In the genomic region with DNA sequence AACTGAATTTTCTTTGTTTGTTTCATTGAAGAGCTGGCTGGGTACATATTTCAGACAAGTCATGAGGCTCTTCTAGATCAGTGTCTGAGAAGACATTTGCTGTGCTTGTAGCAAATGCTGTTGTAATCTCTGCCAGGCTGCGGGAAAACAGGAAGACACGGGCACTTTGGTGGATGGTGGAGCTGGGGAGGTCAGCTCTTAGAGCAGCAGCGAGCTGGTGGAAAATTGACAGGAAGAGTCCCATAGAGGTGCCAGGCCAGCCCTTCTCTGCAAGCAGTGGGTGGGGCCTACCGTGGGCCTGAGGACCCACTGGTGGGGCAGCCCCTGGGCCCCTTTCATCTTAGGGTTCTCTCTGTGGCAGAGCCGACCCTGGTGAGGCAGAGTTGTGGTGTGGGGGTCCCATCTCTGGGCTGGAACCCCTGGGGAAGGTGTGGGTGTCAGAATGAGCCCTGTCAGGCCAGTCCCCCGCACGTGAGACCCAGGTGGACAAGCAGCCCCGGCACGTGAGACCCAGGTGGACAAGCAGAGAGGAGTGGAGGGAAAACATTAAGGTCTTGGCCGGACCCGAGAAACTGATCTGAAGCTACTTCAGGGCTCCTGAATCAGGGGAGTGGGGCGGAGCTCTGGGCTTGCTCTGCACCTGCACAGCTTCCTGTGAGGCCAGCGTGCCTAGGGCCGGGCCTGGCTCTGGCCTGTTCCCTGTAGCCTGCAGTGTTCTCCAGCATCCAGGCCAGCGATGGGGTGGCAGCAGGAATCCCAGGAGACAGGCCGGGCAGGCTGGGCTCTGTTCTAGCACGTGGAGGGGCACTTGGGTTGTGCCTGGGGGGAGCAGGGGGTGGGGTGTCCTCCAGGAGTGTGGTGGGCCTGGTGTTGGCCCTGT, we compare ENCODE assay signal across 16 cellular contexts.
DNase-seq lines count a peak whose midpoint lies in the region; ATAC-seq, FAIRE-seq and TF ChIP-seq lines count a peak whose summit lies in the region.
"Had no signal": no experiment of that assay in that cellular context is flagged by ENCODE, and none has a peak within 500 bp of the region (broad histone marks: within the 10 kb centered on the region; RNA-seq: fewer than 3 reads in every experiment).

No MANE protein-coding gene starts in this region.

- H3K36me3 ChIP-seq in KOPT-K1 (ENCODE audit: insufficient read depth, low read length) = no peaks in the 10 kb centered on the region
- no peaks in the 10 kb centered on the region for H3K36me3 ChIP-seq in kidney (ENCODE audit: control insufficient read depth in 1 of 2, insufficient read depth in 2 of 2, low read length in 2 of 2)

- H3K27ac ChIP-seq in KOPT-K1 (ENCODE audit: low read depth, low read length, poor library complexity, severe bottlenecking) = peak overlapping the region; percentile 43
- H3K27ac ChIP-seq in kidney (ENCODE audit: low read depth in 2 of 2, low read length in 2 of 2) = no peak overlapping the region

- H3K36me3 Mint-ChIP-seq in CD14-positive monocyte = no peaks in the 10 kb centered on the region

- H3K27ac Mint-ChIP-seq in CD14-positive monocyte = peak overlapping the region in 1 of 7 donors; percentile 47
- H3K27ac Mint-ChIP-seq: B cell, HFFc6, IgD-negative memory B cell had no signal

- peaks cover 0 to 3% (median 0%) of the 10 kb centered on the region in 7 donors for H3K9me3 Mint-ChIP-seq in CD14-positive monocyte

- H3K4me3 Mint-ChIP-seq in CD14-positive monocyte = no peak overlapping the region
- H3K4me3 Mint-ChIP-seq: B cell, HFFc6, IgD-negative memory B cell had no signal

- FAIRE-seq in kidney (lab: Jason Lieb, UNC) = no peak
- FAIRE-seq: H1 had no signal

- intact Hi-C loops in CD14-positive monocyte (cut with micrococcal nuclease) = no loop called here
- intact Hi-C loops in kidney (cut with DNase I) = no loop called here
- intact Hi-C loops in posterior vena cava (cut with DNase I) = no loop called here

- peaks cover 6 to 10% (median 6%) of the 10 kb centered on the region in 3 donors for H3K27me3 Mint-ChIP-seq in CD14-positive monocyte (ENCODE audit: low read depth in 3 of 3)
- H3K27me3 Mint-ChIP-seq: IgD-negative memory B cell had no signal

- DNase-seq in CD14-positive monocyte (ENCODE audit: low spot score) (peak; percentile 36), kidney (peak; percentile 66), posterior vena cava (ENCODE audit: low spot score) (peak; percentile 73), NCI-H2171 treated with DMSO at 0.1 percent for 48 hours (lab: John Stamatoyannopoulos, UW) (no peak), dermis blood vessel endothelial cell (no peak)
- DNase-seq: DMS 273 treated with DMSO at 0.1 percent for 48 hours, HFFc6, MV-4-11, NCI-H1417 treated with DMSO at 0.1 percent for 48 hours, NCI-H2029, NCI-H524 had no signal

- TF ChIP-seq CTCF in CD14-positive monocyte (IDR thresholded peaks at IDR 0.05) (no peak), kidney (IDR thresholded peaks at IDR 0.05; ENCODE audit: borderline replicate concordance, extremely low read depth, insufficient read depth) (no peak)

- peaks cover 3% of the 10 kb centered on the region for H3K4me1 Mint-ChIP-seq in CD14-positive monocyte
- H3K4me1 Mint-ChIP-seq: B cell, IgD-negative memory B cell had no signal

- H3K9me3 ChIP-seq in KOPT-K1 (ENCODE audit: insufficient read depth, low read length, poor library complexity, severe bottlenecking) (no peaks in the 10 kb centered on the region), kidney (ENCODE audit: control insufficient read depth in 1 of 2, low read length in 2 of 2) (no peaks in the 10 kb centered on the region)

- H3K4me3 ChIP-seq in kidney (ENCODE audit: low read length in 2 of 2) = no peak overlapping the region

- no peak overlapping the region for H3K9ac ChIP-seq in kidney (ENCODE audit: low read length in 2 of 2)

- H3K4me1 ChIP-seq in kidney (ENCODE audit: control insufficient read depth in 1 of 2, insufficient read depth in 1 of 2, low read depth in 1 of 2, low read length in 2 of 2) = no peaks in the 10 kb centered on the region

- ATAC-seq in HG02571 (IDR thresholded peaks at IDR 0.05; ENCODE audit: unreplicated experiment) = no peak

Comparison
In these comparisons a context has a peak if more than half of its experiments do, and no peak if none do; other contexts are left out.
1. DNase-seq: peak in CD14-positive monocyte (single experiment), kidney (single experiment) and posterior vena cava (single experiment); none in NCI-H2171 treated with DMSO at 0.1 percent for 48 hours (single experiment) and dermis blood vessel endothelial cell (single experiment).